Comparison of ENCODE assay signal across 10 cellular contexts in genomic region chr4:146654648-146654975, GRCh38. TPM values are rescaled to one million over a fixed set of nuclear protein-coding genes. Genes with fewer than 3 reads are reported as not detected.
A peak's percentile ranks its signal among the peaks of the same experiment; 100 is the strongest.
DNase-seq lines count a peak whose midpoint lies in the region; ATAC-seq and TF ChIP-seq lines count a peak whose summit lies in the region.
"Had no signal": no experiment of that assay in that cellular context is flagged by ENCODE, and none has a peak within 500 bp of the region (broad histone marks: within the 10 kb centered on the region; RNA-seq: fewer than 3 reads in every experiment).

No MANE protein-coding gene starts in this region.

- H3K9me3 ChIP-seq in heart left ventricle (no peaks in the 10 kb centered on the region), muscle layer of duodenum (ENCODE audit: control insufficient read depth in 1 of 2, low read length in 2 of 2) (no peaks in the 10 kb centered on the region), upper lobe of right lung (no peaks in the 10 kb centered on the region)

- H3K4me3 ChIP-seq in heart left ventricle: peak overlapping the region; percentile 20 to 62 (median 48)
- peak overlapping the region; percentile 49 to 70 for H3K4me3 ChIP-seq in muscle layer of duodenum (ENCODE audit: low read depth in 1 of 2, low read length in 2 of 2)
- peak overlapping the region; percentile 39 for H3K4me3 ChIP-seq in upper lobe of right lung

- TF ChIP-seq CTCF in heart left ventricle (IDR thresholded peaks at IDR 0.05) (no peak), upper lobe of right lung (IDR thresholded peaks at IDR 0.05) (no peak)

- no peak for DNase-seq in heart left ventricle
- no peak for DNase-seq in left ventricle myocardium superior
- no peak for DNase-seq in central memory CD8-positive, alpha-beta T cell (ENCODE audit: low spot score in 2 of 2)
- no peak for DNase-seq in upper lobe of right lung
- DNase-seq in NCI-H2171 (lab: John Stamatoyannopoulos, UW): no peak
- no peak for DNase-seq in RKO (ENCODE audit: low spot score)
- no peak for DNase-seq in NOMO-1 treated with DMSO at 0.1 percent for 48 hours (lab: John Stamatoyannopoulos, UW; ENCODE audit: unreplicated experiment)
- DNase-seq: Karpas-422 had no signal

- H3K36me3 Mint-ChIP-seq in central memory CD8-positive, alpha-beta T cell (ENCODE audit: insufficient read depth): no peaks in the 10 kb centered on the region

- H3K36me3 ChIP-seq in heart left ventricle: no peaks in the 10 kb centered on the region
- no peaks in the 10 kb centered on the region for H3K36me3 ChIP-seq in muscle layer of duodenum (ENCODE audit: control insufficient read depth in 1 of 2, insufficient read depth in 2 of 2, low read length in 2 of 2)
- no peaks in the 10 kb centered on the region for H3K36me3 ChIP-seq in upper lobe of right lung

- intact Hi-C loops in heart left ventricle (cut with DNase I) (loop anchor here in 3 of 10 donors (10.0 kb wide), 1 partner anchor 310 kb away; no protein-coding TSS in a partner anchor), left ventricle myocardium superior (cut with micrococcal nuclease) (no loop called here), upper lobe of right lung (cut with DNase I) (no loop called here)

- no peak for TF ChIP-seq POLR2A in heart left ventricle (IDR thresholded peaks at IDR 0.05)

- H3K4me3 Mint-ChIP-seq in central memory CD8-positive, alpha-beta T cell: peak overlapping the region; percentile 47

- WGBS in heart left ventricle, 4 donors: 1 to 3% (median 2%) methylated on average over 7 of the region's 7 CpGs

- H3K4me1 ChIP-seq in heart left ventricle: peaks cover 0 to 14% (median 5%) of the 10 kb centered on the region in 12 donors
- H3K4me1 ChIP-seq in muscle layer of duodenum (ENCODE audit: control insufficient read depth in 1 of 2, insufficient read depth in 2 of 2, low read length in 2 of 2): peaks cover 0 to 18% of the 10 kb centered on the region in 2 donors
- H3K4me1 ChIP-seq in upper lobe of right lung: peaks cover 4% of the 10 kb centered on the region

- H3K27me3 Mint-ChIP-seq in central memory CD8-positive, alpha-beta T cell: peaks cover 84% of the 10 kb centered on the region

- H3K27ac ChIP-seq in heart left ventricle (no peak overlapping the region), muscle layer of duodenum (ENCODE audit: low read length) (no peak overlapping the region), upper lobe of right lung (no peak overlapping the region)

- H3K27ac Mint-ChIP-seq in central memory CD8-positive, alpha-beta T cell (ENCODE audit: low read depth): no peak overlapping the region

- H3K27me3 ChIP-seq in heart left ventricle: peaks cover 8 to 85% (median 39%) of the 10 kb centered on the region in 9 donors
- H3K27me3 ChIP-seq in muscle layer of duodenum (ENCODE audit: low read depth, low read length): peaks cover 14% of the 10 kb centered on the region
- peaks cover 67% of the 10 kb centered on the region for H3K27me3 ChIP-seq in upper lobe of right lung

- ATAC-seq in heart left ventricle (no peak), left ventricle myocardium superior (no peak), upper lobe of right lung (no peak)
- ATAC-seq in central memory CD8-positive, alpha-beta T cell (replicated peaks; ENCODE audit: extremely low read depth, poor library complexity, severe bottlenecking): no peak

- no peaks in the 10 kb centered on the region for H3K9me3 Mint-ChIP-seq in central memory CD8-positive, alpha-beta T cell

- peaks cover 6% of the 10 kb centered on the region for H3K4me1 Mint-ChIP-seq in central memory CD8-positive, alpha-beta T cell

RNA-seq across cellular contexts. Expression of gene POU4F2, which starts 15.9 kb away (rescaled TPM):
- total RNA-seq in heart left ventricle (not detected), left ventricle myocardium superior (not detected), upper lobe of right lung (not detected)
- not detected for polyA plus RNA-seq in heart left ventricle
- total RNA-seq: esophagus mucosa had no signal
